ENCODE assay signal across 4 cellular contexts in genomic region chr11:4491405-4491804, GRCh38. TPM values are rescaled to one million over a fixed set of nuclear protein-coding genes. Genes with fewer than 3 reads are reported as not detected.
"Had no signal": no experiment of that assay in that cellular context is flagged by ENCODE, and none has a peak within 500 bp of the region (broad histone marks: within the 10 kb centered on the region; RNA-seq: fewer than 3 reads in every experiment).

No MANE protein-coding gene starts in this region.

RNA-seq across cellular contexts. Expression of gene OR52K1, which starts 9.0 kb away (rescaled TPM):
- total RNA-seq: LHCN-M2, M059J, MCF 10A, NCI-H460 had no signal

RNA-seq across cellular contexts. Expression of gene OR52K2, which starts 42.3 kb away (rescaled TPM):
- total RNA-seq: LHCN-M2, M059J, MCF 10A, NCI-H460 had no signal

RNA-seq across cellular contexts. Expression of gene OR52M1, which starts 53.6 kb away (rescaled TPM):
- total RNA-seq: LHCN-M2, M059J, MCF 10A, NCI-H460 had no signal
